In the genomic region with DNA sequence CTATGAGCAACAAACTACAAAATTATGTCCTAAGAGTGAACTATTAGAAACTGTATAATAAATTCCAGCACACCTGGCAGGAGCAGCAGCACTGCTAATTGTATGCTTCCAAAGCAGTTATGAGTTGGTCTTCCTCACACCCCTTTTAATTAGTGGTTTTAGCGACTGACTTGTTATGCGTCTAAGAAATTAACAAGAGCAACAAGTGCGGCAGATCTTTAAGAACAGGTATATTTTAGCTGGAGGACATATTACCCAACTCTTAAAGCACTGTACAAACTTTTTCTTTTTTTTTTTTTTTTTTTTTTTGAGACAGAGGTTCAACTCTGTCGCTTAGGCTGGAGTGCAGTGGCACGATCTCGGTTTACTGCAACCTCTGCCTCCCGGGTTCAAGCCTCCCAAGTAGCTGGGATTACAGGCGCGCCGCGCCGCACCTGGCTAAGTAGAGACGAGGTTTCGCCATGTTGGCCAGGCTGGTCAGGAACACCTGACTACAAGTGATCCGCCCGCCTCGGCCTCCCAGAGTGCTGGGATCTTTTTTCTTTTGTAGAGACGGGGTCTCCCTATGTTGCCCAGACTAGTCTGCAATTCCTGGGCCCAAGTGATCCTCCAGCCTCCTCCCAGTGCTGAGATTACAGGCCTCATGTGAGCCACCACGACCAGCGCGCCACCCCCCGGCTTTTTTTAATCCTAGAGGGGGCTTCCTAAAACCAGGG, we compare ENCODE assay signal across 9 cellular contexts. TPM values are rescaled to one million over a fixed set of nuclear protein-coding genes. Genes with fewer than 3 reads are reported as not detected.
DNase-seq lines count a peak whose midpoint lies in the region; ATAC-seq and TF ChIP-seq lines count a peak whose summit lies in the region.
"Had no signal": no experiment of that assay in that cellular context is flagged by ENCODE, and none has a peak within 500 bp of the region (broad histone marks: within the 10 kb centered on the region; RNA-seq: fewer than 3 reads in every experiment).

No MANE protein-coding gene starts in this region.

- CTCF ChIA-PET in PC-3 (lab: Charles Lee): interaction anchor here (0.6 kb wide), 1 partner anchor 11 kb away, joined by 4 read pairs; no protein-coding TSS in a partner anchor

- H3K4me1 ChIP-seq in PC-3 (ENCODE audit: insufficient read depth, low read length) (peaks cover 29% of the 10 kb centered on the region), smooth muscle cell (ENCODE audit: low read depth) (peaks cover 6% of the 10 kb centered on the region)

- peaks cover 4% of the 10 kb centered on the region for H3K27me3 Mint-ChIP-seq in glutamatergic neuron (ENCODE audit: unreplicated experiment)

- no peak for TF ChIP-seq CTCF in PC-3 (conservative IDR thresholded peaks at IDR 0.05; ENCODE audit: low read depth, low read length)
- no peak for TF ChIP-seq CTCF in glutamatergic neuron (IDR thresholded peaks at IDR 0.05; ENCODE audit: partially characterized antibody, unreplicated experiment)
- TF ChIP-seq CTCF in smooth muscle cell (IDR thresholded peaks at IDR 0.05; ENCODE audit: borderline replicate concordance, insufficient read depth, poor library complexity, severe bottlenecking): no peak

- H3K36me3 ChIP-seq in PC-3 (ENCODE audit: low read depth, low read length) (peaks cover 8% of the 10 kb centered on the region; the same call in 1 of the 2 replicates), smooth muscle cell (ENCODE audit: low read depth) (peaks cover 5% of the 10 kb centered on the region)
- H3K36me3 ChIP-seq: ovary had no signal

- POLR2A ChIA-PET in PC-3 (lab: Charles Lee; ENCODE audit: unreplicated experiment): no interaction called here

- no peak overlapping the region for H3K9ac ChIP-seq in PC-3 (ENCODE audit: low read length)
- no peak overlapping the region for H3K9ac ChIP-seq in smooth muscle cell (ENCODE audit: low read depth)

- ATAC-seq in PC-3: no peak
- no peak for ATAC-seq in HG02981 (IDR thresholded peaks at IDR 0.05; ENCODE audit: unreplicated experiment)

- H3K4me1 Mint-ChIP-seq in glutamatergic neuron (ENCODE audit: low read depth, unreplicated experiment): peaks cover 3% of the 10 kb centered on the region

- H2AFZ ChIP-seq in PC-3 (ENCODE audit: low read length) (no peak overlapping the region), smooth muscle cell (ENCODE audit: low read depth) (no peak overlapping the region)

- H3K27me3 ChIP-seq in PC-3 (ENCODE audit: low read length) (no peaks in the 10 kb centered on the region), smooth muscle cell (ENCODE audit: low read depth) (no peaks in the 10 kb centered on the region)
- H3K27me3 ChIP-seq: ovary had no signal

- H3K4me3 Mint-ChIP-seq in glutamatergic neuron (ENCODE audit: unreplicated experiment): peak overlapping the region; percentile 73

- intact Hi-C loops in PC-3 (cut with micrococcal nuclease): loop anchor here (5.0 kb wide), 2 partner anchors 59 to 121 kb away; a partner anchor contains a TSS

- no peak overlapping the region for H3K4me3 ChIP-seq in PC-3 (ENCODE audit: low read length)
- H3K4me3 ChIP-seq in smooth muscle cell: peak overlapping the region; percentile 96

- no peaks in the 10 kb centered on the region for H3K36me3 Mint-ChIP-seq in glutamatergic neuron (ENCODE audit: unreplicated experiment)

- peaks cover 9% of the 10 kb centered on the region for H3K9me3 Mint-ChIP-seq in glutamatergic neuron (ENCODE audit: unreplicated experiment)

- H3K27ac ChIP-seq in PC-3 (ENCODE audit: low read length) (no peak overlapping the region), smooth muscle cell (ENCODE audit: low read depth) (no peak overlapping the region)

- no peak overlapping the region for H3K27ac Mint-ChIP-seq in glutamatergic neuron (ENCODE audit: unreplicated experiment)

- no TSS peak for BruUV-seq in PC-3 (replicated peaks; lab: Mats Ljungman, UMichigan)

- WGBS in smooth muscle cell (ENCODE audit: low lambda C conversion rate): 81% methylated on average over 19 of the region's 22 CpGs

- peak overlapping the region; percentile 59 for H3K4me2 ChIP-seq in PC-3 (ENCODE audit: low read length)
- H3K4me2 ChIP-seq in smooth muscle cell: peak overlapping the region; percentile 93

- DNase-seq in activated CD8-positive, alpha-beta memory T cell treated with anti-CD3 and anti-CD28 coated beads for 24 hours: peak; percentile 55
- DNase-seq in activated CD8-positive, alpha-beta memory T cell treated with anti-CD3 and anti-CD28 coated beads, Interleukin-2, amount 50 U/mL, for 4 hours: no peak
- DNase-seq in PC-3: no peak
- DNase-seq in glutamatergic neuron: no peak
- DNase-seq in smooth muscle cell (lab: John Stamatoyannopoulos, UW; ENCODE audit: unreplicated experiment): no peak
- DNase-seq in SW 1271 (lab: John Stamatoyannopoulos, UW): no peak
- no peak for DNase-seq in NCI-H1436 treated with DMSO at 0.1 percent for 48 hours (lab: John Stamatoyannopoulos, UW)

- H3K79me2 ChIP-seq in PC-3 (ENCODE audit: low read length) (peaks cover 8% of the 10 kb centered on the region; the same call in 1 of the 2 replicates), smooth muscle cell (ENCODE audit: low read depth) (peaks cover 30% of the 10 kb centered on the region)

- H3F3A ChIP-seq in PC-3 (ENCODE audit: low read length, unreplicated experiment): no peaks in the 10 kb centered on the region
- H3F3A ChIP-seq in smooth muscle cell (ENCODE audit: low read depth): peaks cover 19% of the 10 kb centered on the region

- H4K20me1 ChIP-seq in PC-3 (ENCODE audit: low read length) (peaks cover 8% of the 10 kb centered on the region; the same call in 1 of the 2 replicates), smooth muscle cell (ENCODE audit: low read depth) (peaks cover 36% of the 10 kb centered on the region)

- no peaks in the 10 kb centered on the region for H3K9me2 ChIP-seq in PC-3 (replicated peaks; ENCODE audit: low read length)

- H3K9me3 ChIP-seq in PC-3 (ENCODE audit: low read length): no peaks in the 10 kb centered on the region
- H3K9me3 ChIP-seq in smooth muscle cell (replicated peaks; ENCODE audit: low read depth): no peaks in the 10 kb centered on the region
- H3K9me3 ChIP-seq: ovary had no signal

RNA-seq across cellular contexts. Expression of a gene that starts 1.6 kb away (rescaled TPM):
- total RNA-seq in PC-3 (2014; rRNA removed) (2.2 and 5.0 TPM in 2 replicates), glutamatergic neuron (ENCODE audit: unreplicated experiment) (31.0 TPM), smooth muscle cell (13.6 and 19.9 TPM in 2 replicates)
- polyA plus RNA-seq in smooth muscle cell: 8.0 and 10.9 TPM in 2 replicates

RNA-seq across cellular contexts. Expression of a gene that starts 48.0 kb away (rescaled TPM):
- total RNA-seq in PC-3 (2014; rRNA removed) (19.1 and 27.0 TPM in 2 replicates), glutamatergic neuron (ENCODE audit: unreplicated experiment) (46.0 TPM), smooth muscle cell (20.7 and 25.3 TPM in 2 replicates)
- 9.5 and 11.2 TPM in 2 replicates for polyA plus RNA-seq in smooth muscle cell

RNA-seq across cellular contexts. Expression of a gene that starts 58.2 kb away (rescaled TPM):
- 30.4 and 39.2 TPM in 2 replicates for total RNA-seq in PC-3 (2014; rRNA removed)
- 49.8 TPM for total RNA-seq in glutamatergic neuron (ENCODE audit: unreplicated experiment)
- 31.9 and 37.7 TPM in 2 replicates for total RNA-seq in smooth muscle cell
- polyA plus RNA-seq in smooth muscle cell: 5.8 and 7.1 TPM in 2 replicates
